ENCODE assay signal across 6 cellular contexts in the genomic region with DNA sequence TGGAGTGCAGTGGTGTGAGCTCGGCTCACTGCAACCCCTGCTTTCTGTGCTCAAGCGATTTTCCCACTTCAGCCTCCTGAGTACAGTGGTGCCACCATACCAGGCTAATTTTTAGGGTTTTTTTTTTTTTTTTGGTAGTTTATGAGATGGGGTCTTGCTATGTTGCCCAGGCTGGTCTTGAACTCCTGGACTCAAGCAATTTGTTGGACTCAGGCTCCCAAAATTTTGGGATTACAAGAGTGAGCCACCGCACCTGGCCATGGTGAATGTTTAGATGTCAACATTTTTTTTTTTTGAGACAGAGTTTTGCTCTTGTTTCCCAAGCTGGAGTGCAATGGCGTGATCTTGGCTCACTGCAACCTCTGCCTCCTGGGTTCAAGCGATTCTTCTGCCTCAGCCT. TPM values are rescaled to one million over a fixed set of nuclear protein-coding genes. Genes with fewer than 3 reads are reported as not detected.
A peak's percentile ranks its signal among the peaks of the same experiment; 100 is the strongest.
DNase-seq lines count a peak whose midpoint lies in the region; ATAC-seq and TF ChIP-seq lines count a peak whose summit lies in the region.
"Not testable (repeated sequence)": the region's sequence is repeated elsewhere in the genome, so short reads cannot be mapped to it uniquely, and the experiment has no call there.

No MANE protein-coding gene starts in this region.

- H3K4me1 ChIP-seq in psoas muscle = peaks cover 53% of the 10 kb centered on the region

- H3K36me3 ChIP-seq in psoas muscle (ENCODE audit: insufficient read depth in 1 of 2, low read depth in 1 of 2) = not testable (repeated sequence)

- H3K9me3 Mint-ChIP-seq in CD4-positive, alpha-beta T cell; IgD-negative memory B cell; activated naive CD8-positive, alpha-beta T cell treated with anti-CD3 and anti-CD28 coated beads for 36 hours; glutamatergic neuron (ENCODE audit: unreplicated experiment): not testable (repeated sequence)

- peak overlapping the region; percentile 58 for H3K4me3 Mint-ChIP-seq in CD4-positive, alpha-beta T cell
- peak overlapping the region in 3 of 4 donors; percentile 22 to 72 (median 46) for H3K4me3 Mint-ChIP-seq in IgD-negative memory B cell
- H3K4me3 Mint-ChIP-seq in activated naive CD8-positive, alpha-beta T cell treated with anti-CD3 and anti-CD28 coated beads for 36 hours = peak overlapping the region; percentile 50
- H3K4me3 Mint-ChIP-seq in glutamatergic neuron (ENCODE audit: unreplicated experiment) = peak overlapping the region; percentile 67

- CTCF ChIA-PET in CD4-positive, alpha-beta T cell (lab: Charles Lee) = not testable (repeated sequence)

- not testable (repeated sequence) for ATAC-seq in CD4-positive, alpha-beta T cell (ENCODE audit: poor library complexity); psoas muscle

- peaks cover 17% of the 10 kb centered on the region for H3K36me3 Mint-ChIP-seq in CD4-positive, alpha-beta T cell (ENCODE audit: low read depth)
- not testable (repeated sequence) for H3K36me3 Mint-ChIP-seq in IgD-negative memory B cell; activated naive CD8-positive, alpha-beta T cell treated with anti-CD3 and anti-CD28 coated beads for 36 hours; glutamatergic neuron (ENCODE audit: unreplicated experiment)

- not testable (repeated sequence) for H3K4me3 ChIP-seq in psoas muscle

- H3K27ac ChIP-seq in CD4-positive, alpha-beta T cell (ENCODE audit: low read depth, low read length) = not testable (repeated sequence)
- peak overlapping the region; percentile 93 for H3K27ac ChIP-seq in VCaP
- peak overlapping the region; percentile 94 for H3K27ac ChIP-seq in psoas muscle

- not testable (repeated sequence) for H3K27me3 Mint-ChIP-seq in CD4-positive, alpha-beta T cell; IgD-negative memory B cell; activated naive CD8-positive, alpha-beta T cell treated with anti-CD3 and anti-CD28 coated beads for 36 hours; glutamatergic neuron (ENCODE audit: unreplicated experiment)

- H3K27me3 ChIP-seq in CD4-positive, alpha-beta T cell (ENCODE audit: control insufficient read depth, insufficient read depth, low read length); psoas muscle (ENCODE audit: insufficient read depth in 3 of 3, low read length in 2 of 3): not testable (repeated sequence)

- not testable (repeated sequence) for H3K9me3 ChIP-seq in CD4-positive, alpha-beta T cell (ENCODE audit: control insufficient read depth, low read length); psoas muscle

- WGBS in psoas muscle, 3 donors = 96 to 99% (median 98%) methylated on average over 5 of the region's 5 CpGs

- intact Hi-C loops in CD4-positive, alpha-beta T cell (cut with DNase I, micrococcal nuclease) = loop anchor here in 1 of 2 experiments (10.0 kb wide), 1 partner anchor 113 kb away; a partner anchor contains a TSS
- intact Hi-C loops in psoas muscle (cut with DNase I) = not testable (repeated sequence)

- POLR2A ChIA-PET in CD4-positive, alpha-beta T cell (lab: Charles Lee) = interaction anchor here (0.6 kb wide), 1 partner anchor 49 kb away, joined by 3 read pairs; no protein-coding TSS in a partner anchor

- not testable (repeated sequence) for H3K27ac Mint-ChIP-seq in CD4-positive, alpha-beta T cell; IgD-negative memory B cell; activated naive CD8-positive, alpha-beta T cell treated with anti-CD3 and anti-CD28 coated beads for 36 hours; glutamatergic neuron (ENCODE audit: unreplicated experiment)

- not testable (repeated sequence) for TF ChIP-seq CTCF in CD4-positive, alpha-beta T cell (IDR thresholded peaks at IDR 0.05); VCaP (conservative IDR thresholded peaks at IDR 0.05); glutamatergic neuron (IDR thresholded peaks at IDR 0.05; ENCODE audit: partially characterized antibody, unreplicated experiment); psoas muscle (IDR thresholded peaks at IDR 0.05)

- peaks cover 21% of the 10 kb centered on the region for H3K4me1 Mint-ChIP-seq in CD4-positive, alpha-beta T cell (ENCODE audit: low read depth)
- peaks cover 17 to 25% (median 25%) of the 10 kb centered on the region in 3 donors for H3K4me1 Mint-ChIP-seq in IgD-negative memory B cell
- H3K4me1 Mint-ChIP-seq in activated naive CD8-positive, alpha-beta T cell treated with anti-CD3 and anti-CD28 coated beads for 36 hours = peaks cover 39% of the 10 kb centered on the region
- not testable (repeated sequence) for H3K4me1 Mint-ChIP-seq in glutamatergic neuron (ENCODE audit: low read depth, unreplicated experiment)

- DNase-seq in CD4-positive, alpha-beta T cell; activated naive CD8-positive, alpha-beta T cell treated with anti-CD3 and anti-CD28 coated beads for 36 hours; glutamatergic neuron; psoas muscle: not testable (repeated sequence)

RNA-seq across cellular contexts. Expression of a gene that starts 2.4 kb away (rescaled TPM):
- total RNA-seq in CD4-positive, alpha-beta T cell = 10 to 100 TPM; 14.4 to 15.7 TPM
- polyA plus RNA-seq in IgD-negative memory B cell (116 TPM), psoas muscle (100 to 1,000 TPM; 159 to 613 (median 178) TPM)
- total RNA-seq in activated naive CD8-positive, alpha-beta T cell treated with anti-CD3 and anti-CD28 coated beads for 36 hours = 10 to 100 TPM; 91.2 to 96.0 TPM
- total RNA-seq in glutamatergic neuron (ENCODE audit: unreplicated experiment) (147 TPM), psoas muscle (100 to 1,000 TPM; 124 to 179 (median 149) TPM)

RNA-seq across cellular contexts. Expression of a gene that starts 5.6 kb away (rescaled TPM):
- total RNA-seq in CD4-positive, alpha-beta T cell = 10 to 100 TPM; 14.2 to 14.5 TPM
- 5.0 TPM for polyA plus RNA-seq in IgD-negative memory B cell
- total RNA-seq in activated naive CD8-positive, alpha-beta T cell treated with anti-CD3 and anti-CD28 coated beads for 36 hours = 10 to 100 TPM; 83.8 TPM
- total RNA-seq in glutamatergic neuron (ENCODE audit: unreplicated experiment) = 27.6 TPM
- 10 to 100 TPM; 17.4 to 26.8 (median 22.1) TPM for total RNA-seq in psoas muscle
- 10 to 100 TPM in 2 of 3 donors, 1 to 10 TPM in 1; 7.3 to 17.1 (median 14.1) TPM for polyA plus RNA-seq in psoas muscle

RNA-seq across cellular contexts. Expression of a gene that starts 34.0 kb away (rescaled TPM):
- 10 to 100 TPM; 36.1 to 39.6 TPM for total RNA-seq in CD4-positive, alpha-beta T cell
- polyA plus RNA-seq in IgD-negative memory B cell (12.4 TPM), psoas muscle (1 to 10 TPM; 3.4 to 8.3 (median 3.7) TPM)
- 10 to 100 TPM; 19.7 to 21.6 TPM for total RNA-seq in activated naive CD8-positive, alpha-beta T cell treated with anti-CD3 and anti-CD28 coated beads for 36 hours
- total RNA-seq in glutamatergic neuron (ENCODE audit: unreplicated experiment) (31.5 TPM), psoas muscle (10 to 100 TPM; 11.0 to 15.5 (median 13.9) TPM)
